24 cellular contexts compared by ENCODE assay signal in genomic region chr1:157166581-157166980, GRCh38.
"Had no signal": no experiment of that assay in that cellular context is flagged by ENCODE, and none has a peak within 500 bp of the region (broad histone marks: within the 10 kb centered on the region; RNA-seq: fewer than 3 reads in every experiment).

No MANE protein-coding gene starts in this region.

- H3K36me3 ChIP-seq: breast epithelium, colonic mucosa, esophagus squamous epithelium, heart left ventricle, right lobe of liver, thyroid gland had no signal

- H3K9me3 ChIP-seq: breast epithelium, colonic mucosa, esophagus squamous epithelium, heart left ventricle, right lobe of liver, thyroid gland had no signal

- H3K27ac ChIP-seq: breast epithelium, colonic mucosa, esophagus squamous epithelium, heart left ventricle, right lobe of liver, skin epidermis, thyroid gland had no signal

- DNase-seq: activated CD4-positive, alpha-beta T cell treated with anti-CD3 and anti-CD28 coated beads for 36 hours; activated CD4-positive, alpha-beta T cell treated with anti-CD3 and anti-CD28 coated beads, Interleukin-2, amount 50 U/mL, for 4 hours; activated CD8-positive, alpha-beta memory T cell treated with anti-CD3 and anti-CD28 coated beads, Interleukin-2, amount 50 U/mL, for 48 hours; activated naive CD4-positive, alpha-beta T cell treated with anti-CD3 and anti-CD28 coated beads for 36 hours; activated naive CD8-positive, alpha-beta T cell treated with anti-CD3 and anti-CD28 coated beads, Interleukin-2, amount 10 ng/mL, durations not matched to agents 7 days and 5 days; activated T-cell treated with anti-CD3 and anti-CD28 coated beads, Interleukin-2, amount 50 U/mL, for 4 hours; amniotic stem cell; colonic mucosa; esophagus squamous epithelium; heart left ventricle; left colon; occipital lobe; stimulated activated CD4-positive, alpha-beta T cell treated with anti-CD3 and anti-CD28 coated beads, Interleukin-1b, Interleukin-23, amount 100 ng/mL, for 48 hours; substantia nigra; T1000; thyroid gland had no signal

- H3K4me3 Mint-ChIP-seq: activated CD4-positive, alpha-beta T cell treated with anti-CD3 and anti-CD28 coated beads for 36 hours; activated naive CD4-positive, alpha-beta T cell treated with anti-CD3 and anti-CD28 coated beads for 36 hours; activated naive CD8-positive, alpha-beta T cell treated with anti-CD3 and anti-CD28 coated beads, Interleukin-2, amount 10 ng/mL, durations not matched to agents 7 days and 5 days; activated T-cell treated with anti-CD3 and anti-CD28 coated beads, Interleukin-2, amount 50 U/mL, for 4 hours; central memory CD8-positive, alpha-beta T cell; memory B cell; stimulated activated naive CD8-positive, alpha-beta T cell treated with anti-CD3 and anti-CD28 coated beads, Interleukin-15, Interleukin-2, amounts not matched to agents 100 ng/mL and 50 ng/mL, for 24 hours; WTC11 had no signal

- H3K4me3 ChIP-seq: breast epithelium, colonic mucosa, esophagus squamous epithelium, heart left ventricle, right lobe of liver, skin epidermis, thyroid gland had no signal

- H3K36me3 Mint-ChIP-seq: activated naive CD8-positive, alpha-beta T cell treated with anti-CD3 and anti-CD28 coated beads, Interleukin-2, amount 10 ng/mL, durations not matched to agents 7 days and 5 days; memory B cell; WTC11 had no signal

- H3K9me3 Mint-ChIP-seq: activated naive CD4-positive, alpha-beta T cell treated with anti-CD3 and anti-CD28 coated beads for 36 hours; activated naive CD8-positive, alpha-beta T cell treated with anti-CD3 and anti-CD28 coated beads, Interleukin-2, amount 10 ng/mL, durations not matched to agents 7 days and 5 days; activated T-cell treated with anti-CD3 and anti-CD28 coated beads, Interleukin-2, amount 50 U/mL, for 4 hours; central memory CD8-positive, alpha-beta T cell; memory B cell; stimulated activated naive CD8-positive, alpha-beta T cell treated with anti-CD3 and anti-CD28 coated beads, Interleukin-15, Interleukin-2, amounts not matched to agents 100 ng/mL and 50 ng/mL, for 24 hours; WTC11 had no signal

- FAIRE-seq: keratinocyte had no signal

- H3K27ac Mint-ChIP-seq: activated CD4-positive, alpha-beta T cell treated with anti-CD3 and anti-CD28 coated beads for 36 hours; activated naive CD4-positive, alpha-beta T cell treated with anti-CD3 and anti-CD28 coated beads for 36 hours; activated naive CD8-positive, alpha-beta T cell treated with anti-CD3 and anti-CD28 coated beads, Interleukin-2, amount 10 ng/mL, durations not matched to agents 7 days and 5 days; memory B cell; stimulated activated naive CD8-positive, alpha-beta T cell treated with anti-CD3 and anti-CD28 coated beads, Interleukin-15, Interleukin-2, amounts not matched to agents 100 ng/mL and 50 ng/mL, for 24 hours; WTC11 had no signal

- H3K27me3 ChIP-seq: breast epithelium, colonic mucosa, right lobe of liver, thyroid gland had no signal

- H3K4me1 ChIP-seq: breast epithelium, colonic mucosa, right lobe of liver had no signal
